In genomic region chr2:18912225-18912888, GRCh38 we compare ENCODE assay signal across 14 cellular contexts.
"Had no signal": no experiment of that assay in that cellular context is flagged by ENCODE, and none has a peak within 500 bp of the region (broad histone marks: within the 10 kb centered on the region; RNA-seq: fewer than 3 reads in every experiment).

No MANE protein-coding gene starts in this region.

- ATAC-seq: activated T-helper 17 cell treated with anti-CD3 and anti-CD28 coated beads, Interleukin-2, amount 50 U/mL, for 72 hours; foreskin keratinocyte; stimulated activated effector memory CD8-positive, alpha-beta T cell treated with anti-CD3 and anti-CD28 coated beads, Interleukin-12 subunit alpha, Interleukin-12 subunit beta, amount 100 ng/mL, for 72 hours had no signal

- H3K9me3 ChIP-seq: colonic mucosa had no signal

- H3K4me1 Mint-ChIP-seq: activated naive CD4-positive, alpha-beta T cell treated with anti-CD3 and anti-CD28 coated beads, Interleukin-2, amount 10 ng/mL, durations not matched to agents 7 days and 5 days; activated T-helper 17 cell treated with anti-CD3 and anti-CD28 coated beads, Interleukin-2, amount 50 U/mL, for 72 hours; stimulated activated effector memory CD8-positive, alpha-beta T cell treated with anti-CD3 and anti-CD28 coated beads, Interleukin-12 subunit alpha, Interleukin-12 subunit beta, amount 100 ng/mL, for 72 hours had no signal

- H3K27me3 Mint-ChIP-seq: activated naive CD4-positive, alpha-beta T cell treated with anti-CD3 and anti-CD28 coated beads, Interleukin-2, amount 10 ng/mL, durations not matched to agents 7 days and 5 days; activated T-helper 17 cell treated with anti-CD3 and anti-CD28 coated beads, Interleukin-2, amount 50 U/mL, for 72 hours had no signal

- H3K27me3 ChIP-seq: cardiac muscle cell, colonic mucosa, foreskin keratinocyte had no signal

- H3K4me3 ChIP-seq: cardiac muscle cell, colonic mucosa had no signal

- H3K36me3 Mint-ChIP-seq: activated naive CD4-positive, alpha-beta T cell treated with anti-CD3 and anti-CD28 coated beads, Interleukin-2, amount 10 ng/mL, durations not matched to agents 7 days and 5 days; mesothelial cell of epicardium; stimulated activated effector memory CD8-positive, alpha-beta T cell treated with anti-CD3 and anti-CD28 coated beads, Interleukin-12 subunit alpha, Interleukin-12 subunit beta, amount 100 ng/mL, for 72 hours had no signal

- H3K9me3 Mint-ChIP-seq: activated naive CD4-positive, alpha-beta T cell treated with anti-CD3 and anti-CD28 coated beads, Interleukin-2, amount 10 ng/mL, durations not matched to agents 7 days and 5 days; activated T-helper 17 cell treated with anti-CD3 and anti-CD28 coated beads, Interleukin-2, amount 50 U/mL, for 72 hours; mesothelial cell of epicardium; stimulated activated effector memory CD8-positive, alpha-beta T cell treated with anti-CD3 and anti-CD28 coated beads, Interleukin-12 subunit alpha, Interleukin-12 subunit beta, amount 100 ng/mL, for 72 hours had no signal

- H3K27ac Mint-ChIP-seq: activated naive CD4-positive, alpha-beta T cell treated with anti-CD3 and anti-CD28 coated beads, Interleukin-2, amount 10 ng/mL, durations not matched to agents 7 days and 5 days; activated T-helper 17 cell treated with anti-CD3 and anti-CD28 coated beads, Interleukin-2, amount 50 U/mL, for 72 hours; mesothelial cell of epicardium; nephron progenitor cell; stimulated activated effector memory CD8-positive, alpha-beta T cell treated with anti-CD3 and anti-CD28 coated beads, Interleukin-12 subunit alpha, Interleukin-12 subunit beta, amount 100 ng/mL, for 72 hours had no signal

- H3K4me3 Mint-ChIP-seq: activated naive CD4-positive, alpha-beta T cell treated with anti-CD3 and anti-CD28 coated beads, Interleukin-2, amount 10 ng/mL, durations not matched to agents 7 days and 5 days; activated T-helper 17 cell treated with anti-CD3 and anti-CD28 coated beads, Interleukin-2, amount 50 U/mL, for 72 hours; mesothelial cell of epicardium; nephron progenitor cell; stimulated activated effector memory CD8-positive, alpha-beta T cell treated with anti-CD3 and anti-CD28 coated beads, Interleukin-12 subunit alpha, Interleukin-12 subunit beta, amount 100 ng/mL, for 72 hours had no signal

- H3K4me1 ChIP-seq: colonic mucosa had no signal

- H3K36me3 ChIP-seq: cardiac muscle cell, colonic mucosa had no signal

- H3K27ac ChIP-seq: cardiac muscle cell, colonic mucosa, foreskin keratinocyte had no signal

- DNase-seq: activated CD4-positive, alpha-beta T cell treated with anti-CD3 and anti-CD28 coated beads for 1 hour; activated CD4-positive, alpha-beta T cell treated with anti-CD3 and anti-CD28 coated beads, Interleukin-2, amount 50 U/mL, for 4 hours; activated naive CD4-positive, alpha-beta T cell treated with anti-CD3 and anti-CD28 coated beads, Interleukin-2, amount 10 ng/mL, durations not matched to agents 7 days and 5 days; activated T-cell treated with anti-CD3 and anti-CD28 coated beads for 4 hours; colonic mucosa; foreskin keratinocyte; glutamatergic neuron; nephron progenitor cell; T-helper 1 cell; T1000 had no signal
